ENCODE assay signal across 8 cellular contexts in genomic region chrX:119791437-119792231, GRCh38. TPM values are rescaled to one million over a fixed set of nuclear protein-coding genes. Genes with fewer than 3 reads are reported as not detected.
A peak's percentile ranks its signal among the peaks of the same experiment; 100 is the strongest.
DNase-seq lines count a peak whose midpoint lies in the region; ATAC-seq and TF ChIP-seq lines count a peak whose summit lies in the region.

TSS of gene RPL39 (minus strand) at chrX:119791630. CDS start at chrX:119791576, 54 bp downstream.

- peaks cover 6% of the 10 kb centered on the region for H3K79me1 ChIP-seq in H9 (ENCODE audit: insufficient read depth, low read depth, low read length, poor library complexity, severe bottlenecking)

- no peaks in the 10 kb centered on the region for H3K27me3 Mint-ChIP-seq in H9 (ENCODE audit: low read depth)
- H3K27me3 Mint-ChIP-seq in natural killer cell treated with Interleukin-12 subunit alpha and Interleukin-12 subunit beta and Interleukin-15 and Interleukin-18, amount 100 ng/mL, for 72 hours = no peaks in the 10 kb centered on the region

- H2BK12ac ChIP-seq in H9 (ENCODE audit: insufficient read length, low read depth, low read length) = peak within 1 kb of the TSS; percentile 94

- peak within 1 kb of the TSS; percentile 98; the same call in 1 of the 2 replicates for H3K4ac ChIP-seq in H9 (ENCODE audit: low read depth, low read length)

- H4K5ac ChIP-seq in H9 (ENCODE audit: insufficient read length, low read depth, low read length) = peak within 1 kb of the TSS; percentile 87

- peaks cover 37 to 43% (median 38%) of the 10 kb centered on the region in 3 experiments for H3K36me3 Mint-ChIP-seq in H9 (ENCODE audit: insufficient read depth in 1 of 3, low read depth in 3 of 3)
- H3K36me3 Mint-ChIP-seq in natural killer cell treated with Interleukin-12 subunit alpha and Interleukin-12 subunit beta and Interleukin-15 and Interleukin-18, amount 100 ng/mL, for 72 hours = peaks cover 9% of the 10 kb centered on the region

- no CpG with 5 or more reads among the region's 58 CpGs for WGBS in H9 (ENCODE audit: extremely low coverage, insufficient read length, low lambda C conversion rate)

- H4K8ac ChIP-seq in H9 (replicated peaks; ENCODE audit: insufficient read length, low read depth, low read length) = no peak within 1 kb of the TSS

- H2AFZ ChIP-seq in H9 (ENCODE audit: low read length) = no peak within 1 kb of the TSS

- peaks cover 27% of the 10 kb centered on the region for H3K36me3 ChIP-seq in ES-I3 (ENCODE audit: insufficient read depth, low read length)

- H2BK20ac ChIP-seq in H9 (ENCODE audit: low read depth, low read length, poor library complexity, severe bottlenecking) = no peak within 1 kb of the TSS

- H2AK5ac ChIP-seq in H9 (ENCODE audit: insufficient read length, low read length) = no peak within 1 kb of the TSS

- H3K4me2 ChIP-seq in H9 (ENCODE audit: insufficient read depth, insufficient read length, low read length) = peak within 1 kb of the TSS; percentile 45

- H3K18ac ChIP-seq in H9 (ENCODE audit: insufficient read length, low read depth, low read length) = peak within 1 kb of the TSS; percentile 89

- peaks cover 2% of the 10 kb centered on the region for H3K23me2 ChIP-seq in H9 (ENCODE audit: insufficient read length, low read depth, low read length, poor library complexity, severe bottlenecking)

- H3T11ph ChIP-seq in H9 (ENCODE audit: low read length) = no peak within 1 kb of the TSS

- H3K4me1 Mint-ChIP-seq in H9 = peaks cover 8 to 19% of the 10 kb centered on the region in 2 experiments; a peak in 2 of 4 replicates
- peaks cover 10 to 12% of the 10 kb centered on the region in 2 donors for H3K4me1 Mint-ChIP-seq in natural killer cell treated with Interleukin-12 subunit alpha and Interleukin-12 subunit beta and Interleukin-15 and Interleukin-18, amount 100 ng/mL, for 72 hours (ENCODE audit: low read depth in 2 of 2)

- H3K14ac ChIP-seq in H9 (ENCODE audit: insufficient read depth, low read length) = peak within 1 kb of the TSS; percentile 98

- no peaks in the 10 kb centered on the region for H4K20me1 ChIP-seq in H9 (ENCODE audit: control insufficient read depth, insufficient read depth, insufficient read length)

- peak within 1 kb of the TSS; percentile 97 to 98 (median 97) for H3K27ac Mint-ChIP-seq in H9
- peak within 1 kb of the TSS; percentile 92 to 95 for H3K27ac Mint-ChIP-seq in natural killer cell treated with Interleukin-12 subunit alpha and Interleukin-12 subunit beta and Interleukin-15 and Interleukin-18, amount 100 ng/mL, for 72 hours

- peak within 1 kb of the TSS; percentile 92 for H3K56ac ChIP-seq in H9 (ENCODE audit: insufficient read length, low read depth, low read length)

- H3K9me3 Mint-ChIP-seq in H9 = peaks cover 57 to 66% of the 10 kb centered on the region in 2 experiments
- H3K9me3 Mint-ChIP-seq in natural killer cell treated with Interleukin-12 subunit alpha and Interleukin-12 subunit beta and Interleukin-15 and Interleukin-18, amount 100 ng/mL, for 72 hours = no peaks in the 10 kb centered on the region

- ATAC-seq in natural killer cell treated with Interleukin-12 subunit alpha and Interleukin-12 subunit beta and Interleukin-15 and Interleukin-18, amount 100 ng/mL, for 72 hours = peak; percentile 97
- peak; percentile 93 for ATAC-seq in stimulated activated naive CD8-positive, alpha-beta T cell treated with anti-CD3 and anti-CD28 coated beads, Interleukin-15, Interleukin-2, amounts not matched to agents 100 U/mL and 50 U/mL, for 24 hours

- H3K4me3 Mint-ChIP-seq in H9 = peak within 1 kb of the TSS; percentile 94 to 95
- peak within 1 kb of the TSS; percentile 89 for H3K4me3 Mint-ChIP-seq in natural killer cell treated with Interleukin-12 subunit alpha and Interleukin-12 subunit beta and Interleukin-15 and Interleukin-18, amount 100 ng/mL, for 72 hours

- no peaks in the 10 kb centered on the region for H3K27me3 ChIP-seq in H9 (ENCODE audit: insufficient read depth, low read length)

- H3K9me3 ChIP-seq in ES-I3 (ENCODE audit: control insufficient read depth, insufficient read depth, low read length) (no peaks in the 10 kb centered on the region), H9 (ENCODE audit: control insufficient read depth, low read depth, low read length) (peaks cover 19% of the 10 kb centered on the region)

- H4K91ac ChIP-seq in H9 (ENCODE audit: insufficient read length, low read depth, low read length) = peak within 1 kb of the TSS; percentile 85

- TF ChIP-seq CTCF in H9 (conservative IDR thresholded peaks at IDR 0.05) = no peak

- no peak within 1 kb of the TSS for H2BK5ac ChIP-seq in H9 (ENCODE audit: insufficient read length, low read length)

- H2BK120ac ChIP-seq in H9 (ENCODE audit: low read depth, low read length, poor library complexity, severe bottlenecking) = peak within 1 kb of the TSS; percentile 77

- H3K9ac ChIP-seq in ES-I3 (ENCODE audit: low read depth, low read length) = peak within 1 kb of the TSS; percentile 86
- H3K9ac ChIP-seq in H9 (ENCODE audit: extremely low read depth, insufficient read length, low read length) = peak within 1 kb of the TSS; percentile 96

- H2BK15ac ChIP-seq in H9 (ENCODE audit: low read depth, low read length) = no peak within 1 kb of the TSS; the same call in 1 of the 2 replicates

- no peak within 1 kb of the TSS for H3K23ac ChIP-seq in H9 (ENCODE audit: insufficient read length, low read depth, low read length)

- H3K4me1 ChIP-seq in ES-I3 (ENCODE audit: insufficient read depth, low read length) = no peaks in the 10 kb centered on the region
- no peaks in the 10 kb centered on the region for H3K4me1 ChIP-seq in H9 (ENCODE audit: insufficient read depth, low read length)

- TF ChIP-seq POLR2A in Raji (IDR thresholded peaks at IDR 0.05; ENCODE audit: insufficient read depth, low read depth, low read length) = peak; percentile 90

- peak within 1 kb of the TSS; percentile 64 for H3K27ac ChIP-seq in H9 (ENCODE audit: insufficient read length, low read depth, low read length)

- peak; percentile 84 for DNase-seq in H9
- DNase-seq in M059J (ENCODE audit: low read depth) = peak; percentile 95
- DNase-seq in activated T-helper 9 cell treated with anti-CD3 and anti-CD28 coated beads, Interleukin-2, amount 50 U/mL, for 16 hours (ENCODE audit: low read depth) = peak; percentile 70
- peak; percentile 86 for DNase-seq in fibroblast of peridontal ligament (ENCODE audit: extremely low read depth)
- peak; percentile 83 for DNase-seq in natural killer cell treated with Interleukin-12 subunit alpha and Interleukin-12 subunit beta and Interleukin-15 and Interleukin-18, amount 100 ng/mL, for 72 hours (ENCODE audit: low spot score)
- DNase-seq in stimulated activated naive CD8-positive, alpha-beta T cell treated with anti-CD3 and anti-CD28 coated beads, Interleukin-15, Interleukin-2, amounts not matched to agents 100 U/mL and 50 U/mL, for 24 hours = peak; percentile 78

- H3K79me2 ChIP-seq in H9 (ENCODE audit: insufficient read depth, low read length) = peaks cover 20% of the 10 kb centered on the region; the same call in 1 of the 2 replicates

RNA-seq across cellular contexts. Expression of gene RPL39, which starts in this region (rescaled TPM):
- total RNA-seq in H9 (2021) = 2,033 and 2,054 TPM in 2 replicates
- 4,086 and 14,063 TPM in 2 replicates for total RNA-seq in M059J (2014; rRNA removed; shearing (Covaris generic))
- total RNA-seq in natural killer cell treated with Interleukin-12 subunit alpha and Interleukin-12 subunit beta and Interleukin-15 and Interleukin-18, amount 100 ng/mL, for 72 hours = 1,000 to 10,000 TPM; 1,043 to 1,156 TPM

Comparison
In these comparisons a context has a peak if more than half of its experiments do, and no peak if none do; other contexts are left out.
1. Peak in every context shown above with its lines: DNase-seq, ATAC-seq and H3K27ac ChIP-seq.